8 cellular contexts compared by ENCODE assay signal in genomic region chr19:57916168-57916995, GRCh38. TPM values are rescaled to one million over a fixed set of nuclear protein-coding genes. Genes with fewer than 3 reads are reported as not detected.
DNase-seq lines count a peak whose midpoint lies in the region; ATAC-seq, FAIRE-seq and TF ChIP-seq lines count a peak whose summit lies in the region.
"Not testable (repeated sequence)": the region's sequence is repeated elsewhere in the genome, so short reads cannot be mapped to it uniquely, and the experiment has no call there.

Gene ZNF417, minus strand, starts transcription at chr19:57916592. Its CDS starts 181 bp downstream, at chr19:57916411.

- ATAC-seq in GM19025 (IDR thresholded peaks at IDR 0.05; ENCODE audit: low read depth, unreplicated experiment) (peak; percentile 94), HG03342 (IDR thresholded peaks at IDR 0.05; ENCODE audit: unreplicated experiment) (peak; percentile 98)

- peak; percentile 95 for DNase-seq in AG20443 (ENCODE audit: low spot score)
- peak; percentile 75 for DNase-seq in NCI-H345 treated with DMSO at 0.1 percent for 48 hours (lab: John Stamatoyannopoulos, UW; ENCODE audit: unreplicated experiment)
- peak; percentile 82 for DNase-seq in activated CD4-positive, CD25-positive, alpha-beta regulatory T cell treated with anti-CD3 and anti-CD28 coated beads, Interleukin-2, amount 50 U/mL, for 16 hours (ENCODE audit: low read depth, low spot score)
- DNase-seq in cerebellar nuclear complex (lab: John Stamatoyannopoulos, UW) = peak; percentile 73 to 88
- peak; percentile 92 for DNase-seq in kidney
- peak; percentile 84 for DNase-seq in stimulated activated CD4-positive, alpha-beta T cell treated with anti-CD3 and anti-CD28 coated beads, Interleukin-15, amount 100 ng/mL, for 24 hours

- H3K4me3 ChIP-seq in kidney (ENCODE audit: low read length in 2 of 2) = peak within 1 kb of the TSS; percentile 86 to 90

- not testable (repeated sequence) for H3K36me3 ChIP-seq in kidney (ENCODE audit: control insufficient read depth in 1 of 2, insufficient read depth in 2 of 2, low read length in 2 of 2)

- intact Hi-C loops in kidney (cut with DNase I) = not testable (repeated sequence)

- H3K9ac ChIP-seq in kidney (ENCODE audit: low read length in 2 of 2) = peak within 1 kb of the TSS; percentile 74 to 90

- H3K4me1 ChIP-seq in kidney (ENCODE audit: control insufficient read depth in 1 of 2, insufficient read depth in 1 of 2, low read depth in 1 of 2, low read length in 2 of 2) = peaks cover 6 to 12% of the 10 kb centered on the region in 2 donors

- H3K27ac ChIP-seq in kidney (ENCODE audit: low read depth in 2 of 2, low read length in 2 of 2) = peak within 1 kb of the TSS in 1 of 2 donors; percentile 32

- FAIRE-seq in kidney (lab: Jason Lieb, UNC) = peak; percentile 77

- not testable (repeated sequence) for H3K9me3 ChIP-seq in kidney (ENCODE audit: control insufficient read depth in 1 of 2, low read length in 2 of 2)

- peak; percentile 17 for TF ChIP-seq CTCF in kidney (IDR thresholded peaks at IDR 0.05; ENCODE audit: borderline replicate concordance, extremely low read depth, insufficient read depth)

RNA-seq across cellular contexts. Expression of gene ZNF417, which starts in this region (rescaled TPM):
- 24.5 TPM for total RNA-seq in kidney
- 3.0 TPM for polyA plus RNA-seq in kidney (ENCODE audit: insufficient read depth, low read depth, low replicate concordance)
